ENCODE assay signal across 13 cellular contexts in genomic region chr7:91289633-91290260, GRCh38.
"Had no signal": no experiment of that assay in that cellular context is flagged by ENCODE, and none has a peak within 500 bp of the region (broad histone marks: within the 10 kb centered on the region; RNA-seq: fewer than 3 reads in every experiment).

No MANE protein-coding gene starts in this region.

- H3K4me1 ChIP-seq: vagina had no signal

- DNase-seq: activated CD4-positive, alpha-beta T cell treated with anti-CD3 and anti-CD28 coated beads, Interleukin-2, amount 50 U/mL, for 4 hours; activated effector memory CD4-positive, alpha-beta T cell treated with anti-CD3 and anti-CD28 coated beads, Interleukin-2, amount 50 U/mL, for 16 hours; activated T-cell treated with anti-CD3 and anti-CD28 coated beads, Interleukin-2, amount 50 U/mL, for 4 hours; amniotic stem cell; brain microvascular endothelial cell; immature natural killer cell; mesendoderm; stimulated activated CD4-positive, alpha-beta T cell treated with anti-CD3 and anti-CD28 coated beads, Interleukin-4, amount 100 ng/mL, for 4 hours; T-helper 2 cell; thyroid gland had no signal

- H3K4me3 ChIP-seq: thyroid gland, vagina had no signal

- ATAC-seq: activated naive CD4-positive, alpha-beta T cell treated with anti-CD3 and anti-CD28 coated beads, Interleukin-2, amount 50 U/mL, for 72 hours; activated T-cell treated with anti-CD3 and anti-CD28 coated beads, Interleukin-2, amount 50 U/mL, for 4 hours; esophagus mucosa had no signal

- H3K27me3 ChIP-seq: brain microvascular endothelial cell, thyroid gland, vagina had no signal

- H3K9me3 ChIP-seq: thyroid gland, vagina had no signal

- H3K36me3 ChIP-seq: brain microvascular endothelial cell, thyroid gland, vagina had no signal

- H3K27ac ChIP-seq: brain microvascular endothelial cell, thyroid gland, vagina had no signal
